Comparison of ENCODE assay signal across 1 cellular context in genomic region chr6:2854394-2854982, GRCh38.
TF ChIP-seq lines count a peak whose summit lies in the region.

No MANE protein-coding gene starts in this region.

TF ChIP-seq in H1, 55 proteins besides CTCF, POLR2A, EP300 and RAD21 (continued from another document):
- TF ChIP-seq CHD7 (IDR thresholded peaks at IDR 0.05; ENCODE audit: insufficient replicate concordance, low read length) (no peak), KDM5A (IDR thresholded peaks at IDR 0.05; ENCODE audit: low read length) (no peak), CHD2 (IDR thresholded peaks at IDR 0.05; ENCODE audit: low read length) (no peak)
